In the genomic region with DNA sequence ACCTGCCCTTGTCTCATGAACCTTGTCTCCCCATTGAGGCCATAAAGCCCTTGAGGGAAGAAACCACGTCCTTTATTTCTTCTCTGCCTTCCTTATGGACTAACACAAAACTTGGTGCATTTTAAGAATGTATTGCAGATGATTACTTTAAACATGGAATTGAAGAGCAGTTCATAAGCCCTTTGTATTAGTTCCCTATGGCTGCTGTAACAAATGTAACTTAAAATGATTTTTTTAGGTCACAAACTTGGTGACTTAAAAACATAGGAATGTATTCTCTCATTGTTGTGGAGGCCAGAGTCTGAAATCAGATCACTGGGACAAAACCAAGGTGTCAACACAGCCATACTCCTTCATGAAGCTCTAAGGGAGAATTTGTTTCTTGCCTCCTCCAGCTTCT, we compare ENCODE assay signal across 6 cellular contexts.
"Had no signal": no experiment of that assay in that cellular context is flagged by ENCODE, and none has a peak within 500 bp of the region (broad histone marks: within the 10 kb centered on the region; RNA-seq: fewer than 3 reads in every experiment).

No MANE protein-coding gene starts in this region.

- H3K27ac ChIP-seq: GM23248 had no signal

- H3K9me3 ChIP-seq: HAP-1 had no signal

- FAIRE-seq: HTR-8/SVneo had no signal

- DNase-seq: GM23248, GOT3, H7, KBM-7 had no signal

- H3K9ac ChIP-seq: GM23248 had no signal

- H3K36me3 ChIP-seq: HAP-1 had no signal

- H3K4me3 ChIP-seq: GM23248, HAP-1 had no signal

- H2AFZ ChIP-seq: GM23248 had no signal
